ENCODE assay signal across 8 cellular contexts in the genomic region with DNA sequence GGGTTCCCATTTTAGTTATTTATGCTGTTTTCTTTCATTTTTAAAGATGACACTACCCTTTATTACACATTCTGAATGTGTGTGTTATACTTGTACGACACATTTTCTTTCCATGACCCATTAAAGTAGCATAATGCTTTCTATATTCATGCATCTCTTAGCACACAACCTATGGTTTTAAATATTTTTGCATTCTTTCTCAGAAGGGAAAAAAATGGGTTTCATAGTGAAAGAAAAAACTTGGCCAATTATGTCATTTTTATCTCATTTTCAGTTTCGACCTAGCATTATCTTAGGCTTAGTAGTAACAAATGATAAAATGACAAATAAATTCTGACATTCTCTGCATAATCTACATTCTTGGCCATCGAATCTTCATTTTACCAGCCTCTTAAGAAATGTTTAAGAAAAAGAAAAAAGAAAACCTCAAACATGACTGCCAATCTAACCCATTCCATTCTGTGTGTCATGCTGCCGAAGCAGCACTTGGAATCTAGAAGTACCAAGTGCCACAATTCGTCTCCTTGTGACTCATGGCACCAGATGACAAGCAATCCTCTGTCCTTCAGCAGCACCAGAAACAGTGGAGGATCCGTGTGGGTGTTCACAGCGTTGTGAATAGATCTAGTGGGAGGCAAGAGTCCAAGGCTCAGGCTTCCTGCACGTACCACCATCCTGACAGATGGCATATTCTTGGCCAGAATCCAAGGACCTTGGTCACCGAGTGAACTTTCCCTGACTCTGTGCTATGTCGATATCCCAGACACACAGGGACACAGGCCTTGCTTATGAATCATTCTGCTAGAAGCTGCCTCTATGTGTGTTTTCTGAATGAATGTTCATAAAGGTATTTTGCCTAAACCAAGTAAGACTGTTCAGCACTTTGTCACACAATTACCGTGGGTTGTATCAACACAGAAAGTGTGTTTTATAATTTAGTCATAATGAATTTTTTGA.
DNase-seq lines count a peak whose midpoint lies in the region; ATAC-seq and TF ChIP-seq lines count a peak whose summit lies in the region.

No MANE protein-coding gene starts in this region.

- no peak for TF ChIP-seq CTCF in colonic mucosa (IDR thresholded peaks at IDR 0.05)

- H3K9me3 ChIP-seq in colonic mucosa, result no peaks in the 10 kb centered on the region

- H3K27me3 ChIP-seq in colonic mucosa, result no peaks in the 10 kb centered on the region

- H3K9ac ChIP-seq in colonic mucosa (ENCODE audit: low read depth in 2 of 2, low read length in 2 of 2), result no peak overlapping the region

- intact Hi-C loops in colonic mucosa (cut with DNase I), result no loop called here

- no peak overlapping the region for H3K4me3 ChIP-seq in colonic mucosa

- H3K27ac ChIP-seq in colonic mucosa, result no peak overlapping the region

- no peaks in the 10 kb centered on the region for H3K36me3 ChIP-seq in colonic mucosa

- no peaks in the 10 kb centered on the region for H3K4me1 ChIP-seq in colonic mucosa

- ATAC-seq in GM18858 (IDR thresholded peaks at IDR 0.05; ENCODE audit: unreplicated experiment) (peak; percentile 65), HG02798 (IDR thresholded peaks at IDR 0.05; ENCODE audit: poor library complexity, unreplicated experiment) (peak; percentile 78)

- DNase-seq in NCI-H524 (lab: John Stamatoyannopoulos, UW), result peak; percentile 72 to 94
- DNase-seq in colonic mucosa, result peak; percentile 18
- peak; percentile 53 for DNase-seq in middle frontal gyrus (ENCODE audit: extremely low spot score, low spot score)
- DNase-seq in activated CD4-positive, CD25-positive, alpha-beta regulatory T cell treated with anti-CD3 and anti-CD28 coated beads, Interleukin-2, amount 50 U/mL, for 72 hours, result no peak
- DNase-seq in stimulated activated naive CD4-positive, alpha-beta T cell treated with Interleukin-2 at 50 U/mL for 16 hours (lab: John Stamatoyannopoulos, UW), result no peak
- DNase-seq in NCI-H2107 treated with DMSO at 0.1 percent for 48 hours (lab: John Stamatoyannopoulos, UW; ENCODE audit: unreplicated experiment), result no peak

Comparison
In these comparisons a context has a peak if more than half of its experiments do, and no peak if none do; other contexts are left out.
1. DNase-seq: peak in NCI-H524 (2 of 2), colonic mucosa (single experiment) and middle frontal gyrus (single experiment); none in activated CD4-positive, CD25-positive, alpha-beta regulatory T cell treated with anti-CD3 and anti-CD28 coated beads, Interleukin-2, amount 50 U/mL, for 72 hours (single experiment), stimulated activated naive CD4-positive, alpha-beta T cell treated with Interleukin-2 at 50 U/mL for 16 hours (single experiment) and NCI-H2107 treated with DMSO at 0.1 percent for 48 hours (single experiment).